Comparison of ENCODE assay signal across 28 cellular contexts in genomic region chr9:82524407-82524806, GRCh38.
"Had no signal": no experiment of that assay in that cellular context is flagged by ENCODE, and none has a peak within 500 bp of the region (broad histone marks: within the 10 kb centered on the region; RNA-seq: fewer than 3 reads in every experiment).

No MANE protein-coding gene starts in this region.

- H3K9ac ChIP-seq: KMS-11 had no signal

- DNase-seq: activated CD4-positive, alpha-beta T cell treated with anti-CD3 and anti-CD28 coated beads for 4 hours; activated CD8-positive, alpha-beta memory T cell treated with anti-CD3 and anti-CD28 coated beads, Interleukin-2, amount 50 U/mL, for 48 hours; activated CD8-positive, alpha-beta T cell treated with anti-CD3 and anti-CD28 coated beads, Interleukin-2, amount 10 ng/mL, durations not matched to agents 7 days and 5 days; activated naive CD4-positive, alpha-beta T cell treated with anti-CD3 and anti-CD28 coated beads, Interleukin-2, amount 50 U/mL, for 16 hours; activated naive CD8-positive, alpha-beta T cell treated with anti-CD3 and anti-CD28 coated beads, Interleukin-2, amount 10 ng/mL, durations not matched to agents 7 days and 5 days; activated T-cell treated with anti-CD3 and anti-CD28 coated beads, Interleukin-2, amount 50 U/mL, for 1 hour; adrenal gland; anterior cingulate cortex; caudate nucleus; MG63; MV-4-11; NCI-H1092 treated with DMSO at 0.1 percent for 48 hours; NCI-H1417 treated with DMSO at 0.1 percent for 48 hours; NCI-H1694; NCI-H2029; NCI-H345; NCI-H510A; NCI-H526 treated with DMSO at 0.1 percent for 48 hours; NCI-H82; OCI-M1; RPMI8226; T-helper 1 cell; WERI-Rb-1 had no signal

- H3K4me1 ChIP-seq: adrenal gland had no signal

- ATAC-seq: activated CD4-positive, CD25-positive, alpha-beta regulatory T cell treated with anti-CD3 and anti-CD28 coated beads, Interleukin-2, amount 50 U/mL, for 24 hours; activated CD8-positive, alpha-beta T cell treated with anti-CD3 and anti-CD28 coated beads, Interleukin-2, amount 10 ng/mL, durations not matched to agents 7 days and 5 days; Panc1; Right ventricle myocardium inferior had no signal

- H3K4me3 ChIP-seq: adrenal gland, MG63, SK-N-MC had no signal

- H3K36me3 ChIP-seq: adrenal gland, MG63, WERI-Rb-1 had no signal

- H3K27me3 ChIP-seq: adrenal gland, MG63 had no signal

- H3K4me2 ChIP-seq: KMS-11 had no signal

- H3K27ac ChIP-seq: adrenal gland, KMS-11, SK-N-MC, WERI-Rb-1 had no signal
